Comparison of ENCODE assay signal across 14 cellular contexts in genomic region chr18:37483221-37483971, GRCh38.
DNase-seq lines count a peak whose midpoint lies in the region; ATAC-seq, FAIRE-seq and TF ChIP-seq lines count a peak whose summit lies in the region.
"Had no signal": no experiment of that assay in that cellular context is flagged by ENCODE, and none has a peak within 500 bp of the region (broad histone marks: within the 10 kb centered on the region; RNA-seq: fewer than 3 reads in every experiment).

No MANE protein-coding gene starts in this region.

- no TSS peak for BruUV-seq in IMR-90 (replicated peaks; lab: Mats Ljungman, UMichigan)

- TF ChIP-seq RAD21 in IMR-90 (IDR thresholded peaks at IDR 0.05; ENCODE audit: low read length): no peak

- no peak overlapping the region for H2AK5ac ChIP-seq in IMR-90 (ENCODE audit: low read depth, low read length)

- H4K5ac ChIP-seq in IMR-90 (ENCODE audit: low read depth, low read length): no peak overlapping the region

- H3K4me3 Mint-ChIP-seq in activated naive CD8-positive, alpha-beta T cell treated with anti-CD3 and anti-CD28 coated beads, Interleukin-2, amount 50 U/mL, for 24 hours: no peak overlapping the region
- H3K4me3 Mint-ChIP-seq: activated T-cell treated with anti-CD3 and anti-CD28 coated beads, Interleukin-2, amount 50 U/mL, for 4 hours; stimulated activated naive B cell treated with anti-CD40 and anti-IgM and Interleukin-4, amounts not matched to agents 10 μg/mL and 1 μg/mL and 100 μg/mL, for 72 hours had no signal

- H3K4me3 ChIP-seq in IMR-90 (ENCODE audit: insufficient read depth, low read depth, low read length) (no peak overlapping the region), astrocyte of the spinal cord (ENCODE audit: low read depth, low read length) (no peak overlapping the region)
- H3K4me3 ChIP-seq: SK-N-MC, smooth muscle cell had no signal

- no CpG with 5 or more reads among the region's 12 CpGs for WGBS in IMR-90 (ENCODE audit: extremely low coverage in 2 of 2, insufficient read length in 1 of 2), 2 experiments

- DNase-seq in D721Med (ENCODE audit: insufficient read length, low spot score): peak; percentile 80
- DNase-seq in IMR-90: peak; percentile 25
- DNase-seq in astrocyte of the spinal cord (ENCODE audit: low read depth, low spot score): peak; percentile 12
- DNase-seq in iris pigment epithelial cell (ENCODE audit: low read depth): peak; percentile 20
- no peak for DNase-seq in frontal cortex (ENCODE audit: low spot score in 2 of 2)
- DNase-seq in activated naive CD8-positive, alpha-beta T cell treated with anti-CD3 and anti-CD28 coated beads, Interleukin-2, amount 50 U/mL, for 24 hours: no peak
- DNase-seq in MV-4-11 (lab: John Stamatoyannopoulos, UW): no peak
- DNase-seq: activated T-cell treated with anti-CD3 and anti-CD28 coated beads, Interleukin-2, amount 50 U/mL, for 4 hours; left ventricle myocardium superior; NCI-H187; stimulated activated naive B cell treated with anti-CD40 and anti-IgM and Interleukin-4, amounts not matched to agents 10 μg/mL and 1 μg/mL and 100 μg/mL, for 72 hours had no signal

- H3K27me3 Mint-ChIP-seq in activated naive CD8-positive, alpha-beta T cell treated with anti-CD3 and anti-CD28 coated beads, Interleukin-2, amount 50 U/mL, for 24 hours: peaks cover 49% of the 10 kb centered on the region

- no peak for TF ChIP-seq POLR2A in IMR-90 (IDR thresholded peaks at IDR 0.05; ENCODE audit: low read depth, low read length)

- no peak overlapping the region for H4K91ac ChIP-seq in IMR-90 (ENCODE audit: insufficient read depth, low read depth, low read length)

- in situ Hi-C loops in IMR-90 (cut with MboI; ENCODE audit: low sequenced_read_pairs) (loop anchor here (25.0 kb wide), 1 partner anchor 546 kb away; no protein-coding TSS in a partner anchor), astrocyte of the spinal cord (cut with HindIII; ENCODE audit: low sequenced_read_pairs) (no loop called here)

- H2AK9ac ChIP-seq in IMR-90 (replicated peaks; ENCODE audit: low read depth, low read length, poor library complexity): no peak overlapping the region

- peaks cover 27% of the 10 kb centered on the region for H3K27me3 ChIP-seq in IMR-90 (ENCODE audit: control insufficient read depth, insufficient read depth, low read length)

- H4K20me1 ChIP-seq in IMR-90 (ENCODE audit: insufficient read depth, low read length): no peaks in the 10 kb centered on the region

- no peak overlapping the region for H3K27ac Mint-ChIP-seq in activated naive CD8-positive, alpha-beta T cell treated with anti-CD3 and anti-CD28 coated beads, Interleukin-2, amount 50 U/mL, for 24 hours
- H3K27ac Mint-ChIP-seq: stimulated activated naive B cell treated with anti-CD40 and anti-IgM and Interleukin-4, amounts not matched to agents 10 μg/mL and 1 μg/mL and 100 μg/mL, for 72 hours had no signal

- dilution Hi-C loops in IMR-90 (cut with HindIII; ENCODE audit: low sequenced_read_pairs, unreplicated experiment): no loop called here

- H3K9me3 Mint-ChIP-seq in activated naive CD8-positive, alpha-beta T cell treated with anti-CD3 and anti-CD28 coated beads, Interleukin-2, amount 50 U/mL, for 24 hours: no peaks in the 10 kb centered on the region
- H3K9me3 Mint-ChIP-seq: activated T-cell treated with anti-CD3 and anti-CD28 coated beads, Interleukin-2, amount 50 U/mL, for 4 hours had no signal

- CTCF ChIA-PET in IMR-90 (lab: Yijun Ruan, JAX): interaction anchor here (1.3 kb wide), 1 partner anchor 54 kb away, joined by 4 read pairs; no protein-coding TSS in a partner anchor

- no peak overlapping the region for H3K4ac ChIP-seq in IMR-90 (ENCODE audit: low read depth, low read length)

- no peaks in the 10 kb centered on the region for H3K36me3 ChIP-seq in IMR-90 (ENCODE audit: control insufficient read depth, insufficient read depth, low read length)

- H3K23ac ChIP-seq in IMR-90 (ENCODE audit: low read depth, low read length): no peak overlapping the region

- intact Hi-C loops in IMR-90 (cut with micrococcal nuclease): no loop called here

- TF ChIP-seq CTCF in D721Med (IDR thresholded peaks at IDR 0.05; ENCODE audit: insufficient read depth, missing control alignments) (no peak), IMR-90 (conservative IDR thresholded peaks at IDR 0.05; ENCODE audit: low read depth, low read length) (no peak), astrocyte of the spinal cord (IDR thresholded peaks at IDR 0.05; ENCODE audit: low read depth, low read length) (no peak)

- no peaks in the 10 kb centered on the region for H3K4me1 Mint-ChIP-seq in activated naive CD8-positive, alpha-beta T cell treated with anti-CD3 and anti-CD28 coated beads, Interleukin-2, amount 50 U/mL, for 24 hours

- no peak overlapping the region for H2BK15ac ChIP-seq in IMR-90 (ENCODE audit: low read depth, low read length)

- H3K14ac ChIP-seq in IMR-90 (replicated peaks; ENCODE audit: low read depth, low read length): no peak overlapping the region

- H3K9ac ChIP-seq in IMR-90 (ENCODE audit: low read depth, low read length): no peak overlapping the region

- no peak overlapping the region for H3K18ac ChIP-seq in IMR-90 (ENCODE audit: low read depth, low read length)

- ATAC-seq in IMR-90 (ENCODE audit: low read depth) (no peak; the same call in 1 of the 2 replicates), GM18511 (IDR thresholded peaks at IDR 0.05; ENCODE audit: unreplicated experiment) (no peak)
- ATAC-seq in activated naive CD8-positive, alpha-beta T cell treated with anti-CD3 and anti-CD28 coated beads, Interleukin-2, amount 50 U/mL, for 24 hours: no peak
- ATAC-seq: activated T-cell treated with anti-CD3 and anti-CD28 coated beads, Interleukin-2, amount 50 U/mL, for 4 hours; left ventricle myocardium superior had no signal

- POLR2A ChIA-PET in IMR-90 (lab: Charles Lee; ENCODE audit: unreplicated experiment): no interaction called here

- no peak overlapping the region for H3K56ac ChIP-seq in IMR-90 (ENCODE audit: extremely low read depth, insufficient read depth, low read length)

- no peak overlapping the region for H2BK5ac ChIP-seq in IMR-90 (ENCODE audit: low read depth, low read length, poor library complexity, severe bottlenecking)

- no peak overlapping the region for H2BK120ac ChIP-seq in IMR-90 (ENCODE audit: low read depth, low read length)

- FAIRE-seq in D721Med (lab: Jason Lieb, UNC) (peak; percentile 93), frontal cortex (lab: Jason Lieb, UNC) (no peak)

- no peak overlapping the region for H2AFZ ChIP-seq in IMR-90 (replicated peaks; ENCODE audit: low read length, poor library complexity)

- H3K9me3 ChIP-seq in IMR-90 (ENCODE audit: control insufficient read depth, insufficient read depth, low read length): no peaks in the 10 kb centered on the region

- H3K79me1 ChIP-seq in IMR-90 (ENCODE audit: low read depth in 1 of 2, low read length in 2 of 2): no peaks in the 10 kb centered on the region

- no peaks in the 10 kb centered on the region for H3K4me1 ChIP-seq in IMR-90 (ENCODE audit: control insufficient read depth, insufficient read depth, low read length)

- H3K9me1 ChIP-seq in IMR-90 (ENCODE audit: insufficient read depth, low read length): no peaks in the 10 kb centered on the region

- no peaks in the 10 kb centered on the region for H3K36me3 Mint-ChIP-seq in activated naive CD8-positive, alpha-beta T cell treated with anti-CD3 and anti-CD28 coated beads, Interleukin-2, amount 50 U/mL, for 24 hours (ENCODE audit: low read depth)
- H3K36me3 Mint-ChIP-seq: stimulated activated naive B cell treated with anti-CD40 and anti-IgM and Interleukin-4, amounts not matched to agents 10 μg/mL and 1 μg/mL and 100 μg/mL, for 72 hours had no signal

- no peak overlapping the region for H4K8ac ChIP-seq in IMR-90 (ENCODE audit: low read depth in 2 of 2, low read length in 2 of 2)

- no peak overlapping the region for H3K27ac ChIP-seq in IMR-90 (ENCODE audit: insufficient read depth, low read length)
- H3K27ac ChIP-seq: SK-N-MC had no signal

- no peak overlapping the region for H2BK20ac ChIP-seq in IMR-90 (ENCODE audit: low read depth, low read length)

- H3K4me2 ChIP-seq in IMR-90 (ENCODE audit: low read depth, low read length): no peak overlapping the region
- H3K4me2 ChIP-seq: smooth muscle cell had no signal

TF ChIP-seq in IMR-90, 13 proteins besides CTCF, POLR2A, EP300 and RAD21:
- TF ChIP-seq RFX5 (IDR thresholded peaks at IDR 0.05; ENCODE audit: low read depth, low read length) (no peak), RCOR1 (IDR thresholded peaks at IDR 0.05; ENCODE audit: insufficient replicate concordance, low read length) (no peak), USF2 (IDR thresholded peaks at IDR 0.05; ENCODE audit: low read depth, low read length) (no peak), MAZ (IDR thresholded peaks at IDR 0.05; ENCODE audit: borderline replicate concordance, low read depth, low read length) (no peak), MAFK (IDR thresholded peaks at IDR 0.05; ENCODE audit: low read depth, low read length) (no peak), FOS (IDR thresholded peaks at IDR 0.05; ENCODE audit: low read depth, low read length) (no peak), BHLHE40 (IDR thresholded peaks at IDR 0.05; ENCODE audit: low read depth, low read length) (no peak), SMC3 (IDR thresholded peaks at IDR 0.05; ENCODE audit: low read depth, low read length) (no peak), MXI1 (IDR thresholded peaks at IDR 0.05; ENCODE audit: borderline replicate concordance, low read depth, low read length) (no peak), CEBPB (IDR thresholded peaks at IDR 0.05; ENCODE audit: low read depth, low read length) (no peak), NFE2L2 (IDR thresholded peaks at IDR 0.05; ENCODE audit: low read depth, low read length) (no peak), CHD1 (IDR thresholded peaks at IDR 0.05; ENCODE audit: low read depth, low read length) (no peak), ELK1 (IDR thresholded peaks at IDR 0.05; ENCODE audit: borderline replicate concordance, low read depth, low read length) (no peak)

Comparison
In these comparisons a context has a peak if more than half of its experiments do, and no peak if none do; other contexts are left out.
1. DNase-seq: peak in D721Med (single experiment), IMR-90 (single experiment), astrocyte of the spinal cord (single experiment) and iris pigment epithelial cell (single experiment); none in frontal cortex (0 of 2), activated naive CD8-positive, alpha-beta T cell treated with anti-CD3 and anti-CD28 coated beads, Interleukin-2, amount 50 U/mL, for 24 hours (single experiment) and MV-4-11 (single experiment).